ENCODE assay signal across 22 cellular contexts in genomic region chr4:95560791-95561190, GRCh38. TPM values are rescaled to one million over a fixed set of nuclear protein-coding genes. Genes with fewer than 3 reads are reported as not detected.
"Had no signal": no experiment of that assay in that cellular context is flagged by ENCODE, and none has a peak within 500 bp of the region (broad histone marks: within the 10 kb centered on the region; RNA-seq: fewer than 3 reads in every experiment).

No MANE protein-coding gene starts in this region.

- H3K4me3 ChIP-seq: K562, SJSA1, SK-N-MC had no signal

- ATAC-seq: K562 had no signal

- H3K9ac ChIP-seq: KMS-11 had no signal

- DNase-seq: Kasumi-1, NCI-H1092, NCI-H1105 treated with DMSO at 0.1 percent for 48 hours, NCI-H1417 treated with DMSO at 0.1 percent for 48 hours, NCI-H146, NCI-H1694 treated with DMSO at 0.1 percent for 48 hours, NCI-H1930, NCI-H2081, NCI-H2107, NCI-H345, NCI-H446 treated with DMSO at 0.1 percent for 48 hours, NCI-H510A treated with DMSO at 0.1 percent for 48 hours, Right ventricle myocardium superior, RPMI8226, SIG-M5 had no signal

- H3K27me3 ChIP-seq: SJSA1 had no signal

- H3K9me3 ChIP-seq: SJSA1 had no signal

- H3K4me1 ChIP-seq: SJSA1 had no signal

- H3K36me3 ChIP-seq: SJSA1 had no signal

- H3K4me2 ChIP-seq: KMS-11 had no signal

- H3K27ac ChIP-seq: HL-60, KMS-11, SJSA1, SK-N-MC had no signal

RNA-seq across cellular contexts. Expression of gene UNC5C, which starts 12.0 kb away (rescaled TPM):
- total RNA-seq: T-helper 1 cell treated with Interleukin-12 subunit alpha and Interleukin-12 subunit beta and Interleukin-4 antibody, amounts not matched to agents 30 ng/mL and 1 ng/mL, for 36 hours had no signal
- polyA plus RNA-seq: IgD-negative memory B cell had no signal
